8 cellular contexts compared by ENCODE assay signal in genomic region chr1:182616130-182617074, GRCh38. TPM values are rescaled to one million over a fixed set of nuclear protein-coding genes. Genes with fewer than 3 reads are reported as not detected.
DNase-seq lines count a peak whose midpoint lies in the region; ATAC-seq and TF ChIP-seq lines count a peak whose summit lies in the region.

No MANE protein-coding gene starts in this region.

- TF ChIP-seq CTCF in cardiac muscle cell (IDR thresholded peaks at IDR 0.05; ENCODE audit: low read depth, low read length) (no peak), sigmoid colon (IDR thresholded peaks at IDR 0.05) (no peak)

- no peaks in the 10 kb centered on the region for H3K9me3 ChIP-seq in cardiac muscle cell (ENCODE audit: low read depth)
- no peaks in the 10 kb centered on the region for H3K9me3 ChIP-seq in sigmoid colon

- peaks cover 7% of the 10 kb centered on the region for H3K27me3 ChIP-seq in cardiac muscle cell
- no peaks in the 10 kb centered on the region for H3K27me3 ChIP-seq in sigmoid colon

- ATAC-seq in GM21619 (IDR thresholded peaks at IDR 0.05; ENCODE audit: unreplicated experiment): peak; percentile 74

- no peaks in the 10 kb centered on the region for H3K36me3 ChIP-seq in cardiac muscle cell
- no peaks in the 10 kb centered on the region for H3K36me3 ChIP-seq in sigmoid colon

- intact Hi-C loops in sigmoid colon (cut with DNase I): no loop called here

- H3K4me1 ChIP-seq in cardiac muscle cell (ENCODE audit: low read depth): peaks cover 12% of the 10 kb centered on the region
- peaks cover 0 to 23% (median 19%) of the 10 kb centered on the region in 4 donors for H3K4me1 ChIP-seq in sigmoid colon

- 3 to 10% methylated on average over 19 of the region's 19 CpGs for WGBS in sigmoid colon, 2 donors

- H3K27ac ChIP-seq in cardiac muscle cell: no peak overlapping the region
- peak overlapping the region; percentile 86 to 95 (median 92) for H3K27ac ChIP-seq in sigmoid colon

- DNase-seq in DMS153 (lab: John Stamatoyannopoulos, UW): peak; percentile 95
- peak; percentile 24 to 79 for DNase-seq in Kasumi-1 (lab: John Stamatoyannopoulos, UW)
- peak; percentile 52 for DNase-seq in RPMI7951 (ENCODE audit: low read depth)
- DNase-seq in activated gamma-delta T cell treated with Interleukin-2 at 50 U/mL for 16 hours: peak; percentile 84
- DNase-seq in cardiac muscle cell (ENCODE audit: low read depth in 1 of 2, low spot score in 1 of 2): peak; percentile 57 to 87
- DNase-seq in sigmoid colon: peak; percentile 93
- no peak for DNase-seq in T1000 (lab: John Stamatoyannopoulos, UW)

- TF ChIP-seq POLR2A in sigmoid colon (IDR thresholded peaks at IDR 0.05): no peak

- H3K4me3 ChIP-seq in cardiac muscle cell (no peak overlapping the region), sigmoid colon (peak overlapping the region in 2 of 4 donors; percentile 51 to 53)

- TF ChIP-seq EP300 in sigmoid colon (IDR thresholded peaks at IDR 0.05): peak in 1 of 4 donors; percentile 12

RNA-seq across cellular contexts. Expression of gene RGS16, which starts 12.2 kb away (rescaled TPM):
- total RNA-seq in RPMI7951 (2014; rRNA removed; shearing (Covaris generic)): 4.1 and 4.6 TPM in 2 replicates
- total RNA-seq in cardiac muscle cell (1.3 and 1.9 TPM in 2 replicates), sigmoid colon (10 to 100 TPM in 1 of 4 donors, 1 to 10 TPM in 2, under 1 TPM in 1; 0.83 to 12.4 (median 2.6) TPM)
- polyA plus RNA-seq in cardiac muscle cell (0.93 and 2.0 TPM in 2 replicates), sigmoid colon (1 to 10 TPM in 2 of 3 donors, under 1 TPM in 1; 0.46 to 4.4 (median 1.2) TPM)

RNA-seq across cellular contexts. Expression of gene RNASEL, which starts 27.3 kb away (rescaled TPM):
- 5.9 and 6.4 TPM in 2 replicates for total RNA-seq in RPMI7951 (2014; rRNA removed; shearing (Covaris generic))
- total RNA-seq in cardiac muscle cell: 1.5 and 2.2 TPM in 2 replicates
- 0.87 and 3.5 TPM in 2 replicates for polyA plus RNA-seq in cardiac muscle cell
- 1 to 10 TPM; 6.2 to 10.0 (median 7.5) TPM for total RNA-seq in sigmoid colon
- 1 to 10 TPM; 6.0 to 8.1 (median 7.4) TPM for polyA plus RNA-seq in sigmoid colon
